In genomic region chr2:73890301-73891092, GRCh38 we compare ENCODE assay signal across 1 cellular context.
TF ChIP-seq lines count a peak whose summit lies in the region.

No MANE protein-coding gene starts in this region.

TF ChIP-seq in Ishikawa, 13 proteins besides CTCF, POLR2A, EP300 and RAD21 (continued from another document):
- peak; percentile 60 for TF ChIP-seq REST (IDR thresholded peaks at IDR 0.05; ENCODE audit: low read depth)
